19 cellular contexts compared by ENCODE assay signal in the genomic region with DNA sequence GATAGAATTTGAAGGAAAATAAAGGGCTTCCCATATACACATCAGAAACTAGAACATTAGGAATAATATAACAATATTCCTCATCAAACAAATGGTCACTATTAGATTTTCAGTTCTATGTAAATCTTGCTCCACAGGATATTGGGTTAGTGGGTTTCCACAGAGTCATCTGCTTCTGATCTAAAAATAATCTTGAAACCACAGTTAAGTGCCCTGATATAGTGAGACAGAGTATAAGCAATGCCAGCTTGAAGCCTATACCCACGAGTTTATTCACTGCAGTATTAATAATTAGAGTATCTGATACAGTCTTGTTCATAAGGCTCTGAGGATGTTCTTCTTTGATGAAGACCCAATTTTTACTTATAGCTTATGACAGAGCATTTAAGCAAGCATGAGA.
DNase-seq lines count a peak whose midpoint lies in the region; ATAC-seq, FAIRE-seq and TF ChIP-seq lines count a peak whose summit lies in the region.
"Had no signal": no experiment of that assay in that cellular context is flagged by ENCODE, and none has a peak within 500 bp of the region (broad histone marks: within the 10 kb centered on the region; RNA-seq: fewer than 3 reads in every experiment).

No MANE protein-coding gene starts in this region.

- H3K79me2 ChIP-seq in DOHH2 (ENCODE audit: control insufficient read depth, low read length) (no peaks in the 10 kb centered on the region), GM12878 (ENCODE audit: control insufficient read depth, insufficient read depth, low read length) (no peaks in the 10 kb centered on the region)

- RAD21 ChIA-PET in GM12878 (lab: Charles Lee; ENCODE audit: unreplicated experiment) = no interaction called here

- BruUV-seq in GM12878 (replicated peaks; lab: Mats Ljungman, UMichigan) = no TSS peak

- H3K27me3 ChIP-seq in DOHH2 (ENCODE audit: control insufficient read depth, low read length) (no peaks in the 10 kb centered on the region), GM12878 (replicated peaks in 1 of 2; ENCODE audit: control insufficient read depth in 2 of 2, insufficient read depth in 2 of 2, low read length in 1 of 2) (no peaks in the 10 kb centered on the region), spleen (replicated peaks in 1 of 7) (no peaks in the 10 kb centered on the region)
- H3K27me3 ChIP-seq: Peyer's patch, SJSA1 had no signal

- intact Hi-C loops in GM12878 (cut with micrococcal nuclease; ENCODE audit: unreplicated experiment) (no loop called here), spleen (cut with DNase I; ENCODE audit: low total_unique reads) (no loop called here), posterior vena cava (cut with DNase I) (no loop called here)

- H3K9me2 ChIP-seq in DOHH2 (replicated peaks; ENCODE audit: control insufficient read depth, low read length) = no peaks in the 10 kb centered on the region

- TF ChIP-seq EP300 in GM12878 (IDR thresholded peaks at IDR 0.05; ENCODE audit: borderline replicate concordance in 1 of 2, control insufficient read depth in 1 of 2, low read depth in 2 of 2, low read length in 2 of 2) = no peak

- H3K36me3 ChIP-seq in DOHH2 (ENCODE audit: control insufficient read depth, low read length) (0 out of 2 replicates have a peak, but pooled peaks cover 3% of the 10 kb centered on the region), GM12878 (ENCODE audit: control insufficient read depth in 2 of 2, insufficient read depth in 2 of 2, low read length in 1 of 2) (no peaks in the 10 kb centered on the region), spleen (peaks cover 0 to 8% (median 0%) of the 10 kb centered on the region in 6 donors)
- H3K36me3 ChIP-seq: Peyer's patch, SJSA1 had no signal

- no peak for TF ChIP-seq POLR2A in GM12878 (IDR thresholded peaks at IDR 0.05; ENCODE audit: low read depth, low read length)
- no peak for TF ChIP-seq POLR2A in spleen (IDR thresholded peaks at IDR 0.05)

- CTCF ChIA-PET in GM12878 (lab: Yijun Ruan, JAX) = interaction anchor here (1.6 kb wide), 1 partner anchor 53 kb away, joined by 3 read pairs; no protein-coding TSS in a partner anchor

- H4K20me1 ChIP-seq in DOHH2 (ENCODE audit: control insufficient read depth, insufficient read depth, low read depth, low read length) (no peaks in the 10 kb centered on the region), GM12878 (ENCODE audit: control insufficient read depth, insufficient read depth) (no peaks in the 10 kb centered on the region)

- no peak for FAIRE-seq in GM12878 (lab: Jason Lieb, UNC)

- H3F3A ChIP-seq in DOHH2 (ENCODE audit: control insufficient read depth, insufficient read depth) = no peaks in the 10 kb centered on the region

- SMC1A ChIA-PET in GM12878 (lab: Charles Lee; ENCODE audit: uncharacterized antibody, unreplicated experiment) = interaction anchor here (0.6 to 1.6 kb wide), 3 partner anchors 13 to 68 kb away, joined by 3 to 5 read pairs (median 3); no protein-coding TSS in a partner anchor

- peak overlapping the region; percentile 18 for H3K4me3 ChIP-seq in DOHH2 (ENCODE audit: low read length)
- H3K4me3 ChIP-seq in GM12878 = no peak overlapping the region
- H3K4me3 ChIP-seq in spleen = no peak overlapping the region
- H3K4me3 ChIP-seq: Peyer's patch, SJSA1 had no signal

- no peak overlapping the region for H2AFZ ChIP-seq in GM12878 (ENCODE audit: control insufficient read depth, low read depth, low read length)

- TF ChIP-seq CTCF in DOHH2 (IDR thresholded peaks at IDR 0.05; ENCODE audit: low read depth, low read length, poor library complexity, severe bottlenecking) = no peak
- TF ChIP-seq CTCF in GM12878 (IDR thresholded peaks at IDR 0.05 in 2 of 3, conservative IDR thresholded peaks at IDR 0.05 in 1 of 3; ENCODE audit: control insufficient read depth in 2 of 3, extremely low read depth in 1 of 3, insufficient read depth in 1 of 3, low read depth in 3 of 3, low read length in 3 of 3) = no peak
- no peak for TF ChIP-seq CTCF in spleen (IDR thresholded peaks at IDR 0.05 in 8 of 11, conservative IDR thresholded peaks at IDR 0.05 in 3 of 11)

- POLR2A ChIA-PET in GM12878 (lab: Charles Lee) = no interaction called here

- H3K27ac ChIP-seq in DOHH2 (ENCODE audit: low read depth, low read length) = 0 out of 2 replicates have a peak overlapping the region, but pooled peaks have one; percentile 8
- H3K27ac ChIP-seq in GM12878 (ENCODE audit: control insufficient read depth, insufficient read depth) = no peak overlapping the region
- H3K27ac ChIP-seq in spleen = peak overlapping the region in 6 of 8 donors; percentile 44 to 62 (median 56)
- H3K27ac ChIP-seq: SJSA1 had no signal

- no peak for TF ChIP-seq RAD21 in GM12878 (IDR thresholded peaks at IDR 0.05; ENCODE audit: insufficient read depth, low read depth, low read length)

- H3K4me1 ChIP-seq in DOHH2 (ENCODE audit: control insufficient read depth, low read length) (peaks cover 16% of the 10 kb centered on the region), GM12878 (ENCODE audit: control insufficient read depth, insufficient read depth, low read length) (peaks cover 3% of the 10 kb centered on the region; the same call in 1 of the 2 replicates), spleen (peaks cover 0 to 22% (median 4%) of the 10 kb centered on the region in 6 donors)
- H3K4me1 ChIP-seq: Peyer's patch, SJSA1 had no signal

- peak; percentile 5 for DNase-seq in NAMALWA (ENCODE audit: low spot score)
- DNase-seq in GM12878 (ENCODE audit: low read depth, low spot score) = no peak
- no peak for DNase-seq in spleen
- no peak for DNase-seq in cortex of kidney (lab: John Stamatoyannopoulos, UW)
- no peak for DNase-seq in posterior vena cava (ENCODE audit: low spot score)
- DNase-seq in activated T-cell treated with anti-CD3 and anti-CD28 coated beads for 4 hours = no peak
- no peak for DNase-seq in 8988T
- DNase-seq: COR-L47, GDM1, GOT3, NCI-H1105 treated with DMSO at 0.1 percent for 48 hours, NCI-H1694 treated with DMSO at 0.1 percent for 48 hours, NCI-H2107, NCI-H510A, NCI-H748 treated with DMSO at 0.1 percent for 48 hours, Peyer's patch had no signal

- ATAC-seq in GM12878 = peak; percentile 37
- ATAC-seq: HCT116 had no signal

- H3K4me2 ChIP-seq in DOHH2 (ENCODE audit: low read length) (peak overlapping the region; percentile 55), GM12878 (ENCODE audit: control insufficient read depth, insufficient read depth) (no peak overlapping the region)

- 0% methylated on average over 1 of the region's 1 CpG for whole genome bisulfite sequencing in GM12878 (ENCODE audit: insufficient coverage, insufficient replicate concordance, low lambda C conversion rate, missing lambda C conversion rate)
- WGBS in spleen, 5 donors = 22 to 38% (median 31%) methylated on average over 1 of the region's 1 CpG

- in situ Hi-C loops in GM12878 (cut with MboI) = no loop called here

- H3K9me3 ChIP-seq in DOHH2 (ENCODE audit: control insufficient read depth, insufficient read depth, low read length) = peaks cover 12% of the 10 kb centered on the region
- H3K9me3 ChIP-seq in GM12878 (replicated peaks; ENCODE audit: control insufficient read depth, insufficient read depth, low read length) = peaks cover 11% of the 10 kb centered on the region
- peaks cover 0 to 68% (median 31%) of the 10 kb centered on the region in 8 donors for H3K9me3 ChIP-seq in spleen
- H3K9me3 ChIP-seq: Peyer's patch, SJSA1 had no signal

- no peak overlapping the region for H3K9ac ChIP-seq in GM12878 (ENCODE audit: control insufficient read depth, insufficient read depth, low read length)

TF ChIP-seq in GM12878, 131 proteins besides CTCF, POLR2A, EP300 and RAD21:
- TF ChIP-seq ZNF274 (IDR thresholded peaks at IDR 0.05; ENCODE audit: insufficient read depth, insufficient read length) (no peak), ASH2L (IDR thresholded peaks at IDR 0.05; ENCODE audit: borderline replicate concordance, low read depth) (no peak), SP1 (IDR thresholded peaks at IDR 0.05; ENCODE audit: low read depth, low read length) (no peak), CHD4 (IDR thresholded peaks at IDR 0.05) (no peak), GABPA (IDR thresholded peaks at IDR 0.05; ENCODE audit: low read depth) (no peak)
- TF ChIP-seq, protein P1, sequence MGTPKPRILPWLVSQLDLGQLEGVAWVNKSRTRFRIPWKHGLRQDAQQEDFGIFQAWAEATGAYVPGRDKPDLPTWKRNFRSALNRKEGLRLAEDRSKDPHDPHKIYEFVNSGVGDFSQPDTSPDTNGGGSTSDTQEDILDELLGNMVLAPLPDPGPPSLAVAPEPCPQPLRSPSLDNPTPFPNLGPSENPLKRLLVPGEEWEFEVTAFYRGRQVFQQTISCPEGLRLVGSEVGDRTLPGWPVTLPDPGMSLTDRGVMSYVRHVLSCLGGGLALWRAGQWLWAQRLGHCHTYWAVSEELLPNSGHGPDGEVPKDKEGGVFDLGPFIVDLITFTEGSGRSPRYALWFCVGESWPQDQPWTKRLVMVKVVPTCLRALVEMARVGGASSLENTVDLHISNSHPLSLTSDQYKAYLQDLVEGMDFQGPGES (IDR thresholded peaks at IDR 0.05) = no peak
